Comparison of ENCODE assay signal across 1 cellular context in the genomic region with DNA sequence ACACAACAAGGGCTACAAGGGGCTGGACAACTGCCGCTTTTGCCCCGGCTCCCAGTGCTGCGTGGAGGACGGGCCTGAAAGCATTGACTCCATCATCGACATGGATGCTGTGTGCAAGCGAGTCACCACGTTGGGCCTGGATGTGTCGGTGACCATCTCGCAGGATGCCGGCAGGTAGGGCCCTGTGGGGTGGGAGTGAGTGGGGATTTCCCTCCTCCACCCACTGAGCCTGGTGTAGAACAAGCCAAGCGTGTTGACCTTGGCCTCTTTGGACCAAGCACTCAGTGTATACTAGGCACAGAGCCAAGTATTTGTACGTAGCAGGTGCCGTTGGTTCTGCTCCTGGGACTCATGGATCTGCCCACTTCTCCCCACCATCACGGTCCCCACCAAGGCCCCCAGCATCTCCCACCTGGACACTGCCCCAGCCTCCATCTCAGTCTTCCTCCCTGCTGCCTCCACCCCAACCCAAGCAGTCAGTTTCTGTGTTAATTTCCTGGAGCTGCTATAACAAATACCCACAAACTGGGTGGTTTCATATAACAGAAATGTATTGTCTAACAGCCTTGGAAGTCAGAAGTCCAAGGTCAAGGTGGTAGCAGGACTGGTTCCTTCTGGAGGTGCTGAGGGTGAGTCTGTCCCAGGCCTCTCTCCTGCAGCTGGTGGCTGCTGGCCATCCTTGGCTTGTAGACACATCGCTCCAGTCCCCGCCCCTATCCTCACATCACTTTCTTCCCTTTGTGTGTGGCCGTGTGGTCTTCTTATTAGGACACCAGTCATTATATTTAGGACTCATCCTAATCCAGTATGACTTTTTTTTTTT.
TF ChIP-seq lines count a peak whose summit lies in the region.

No MANE protein-coding gene starts in this region.

TF ChIP-seq in HepG2, 621 proteins besides CTCF, POLR2A, EP300 and RAD21 (continued from another document and continues in another):
- no peak for TF ChIP-seq RERE (CRISPR knock-in tag; IDR thresholded peaks at IDR 0.05; ENCODE audit: low read depth)
- no peak for TF ChIP-seq SIN3A (IDR thresholded peaks at IDR 0.05; ENCODE audit: borderline replicate concordance, low read depth, low read length)
- no peak for TF ChIP-seq TSC22D2 (CRISPR knock-in tag; IDR thresholded peaks at IDR 0.05; ENCODE audit: borderline replicate concordance)
- no peak for TF ChIP-seq MLX (CRISPR knock-in tag; IDR thresholded peaks at IDR 0.05)
- TF ChIP-seq ZNF816 (CRISPR knock-in tag; IDR thresholded peaks at IDR 0.05; ENCODE audit: borderline replicate concordance) = no peak
- no peak for TF ChIP-seq ZFP1 (CRISPR knock-in tag; IDR thresholded peaks at IDR 0.05)
- TF ChIP-seq ZNF562 (CRISPR knock-in tag; IDR thresholded peaks at IDR 0.05; ENCODE audit: borderline replicate concordance) = no peak
- no peak for TF ChIP-seq ZBTB46 (CRISPR knock-in tag; IDR thresholded peaks at IDR 0.05; ENCODE audit: borderline replicate concordance)
- no peak; the same call in 1 of the 2 replicates for TF ChIP-seq ZNF431 (CRISPR knock-in tag; IDR thresholded peaks at IDR 0.05; ENCODE audit: borderline replicate concordance, low read depth)
- TF ChIP-seq ZNF644 (CRISPR knock-in tag; IDR thresholded peaks at IDR 0.05; ENCODE audit: low read depth) = peak; percentile 14; the same call in 1 of the 2 replicates
- TF ChIP-seq ZNF598 (CRISPR knock-in tag; IDR thresholded peaks at IDR 0.05; ENCODE audit: borderline replicate concordance) = no peak
- TF ChIP-seq, protein P1, sequence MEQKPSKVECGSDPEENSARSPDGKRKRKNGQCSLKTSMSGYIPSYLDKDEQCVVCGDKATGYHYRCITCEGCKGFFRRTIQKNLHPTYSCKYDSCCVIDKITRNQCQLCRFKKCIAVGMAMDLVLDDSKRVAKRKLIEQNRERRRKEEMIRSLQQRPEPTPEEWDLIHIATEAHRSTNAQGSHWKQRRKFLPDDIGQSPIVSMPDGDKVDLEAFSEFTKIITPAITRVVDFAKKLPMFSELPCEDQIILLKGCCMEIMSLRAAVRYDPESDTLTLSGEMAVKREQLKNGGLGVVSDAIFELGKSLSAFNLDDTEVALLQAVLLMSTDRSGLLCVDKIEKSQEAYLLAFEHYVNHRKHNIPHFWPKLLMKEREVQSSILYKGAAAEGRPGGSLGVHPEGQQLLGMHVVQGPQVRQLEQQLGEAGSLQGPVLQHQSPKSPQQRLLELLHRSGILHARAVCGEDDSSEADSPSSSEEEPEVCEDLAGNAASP (CRISPR knock-in tag; IDR thresholded peaks at IDR 0.05; ENCODE audit: borderline replicate concordance) = peak; percentile 43; the same call in 1 of the 2 replicates
- TF ChIP-seq, protein P2, sequence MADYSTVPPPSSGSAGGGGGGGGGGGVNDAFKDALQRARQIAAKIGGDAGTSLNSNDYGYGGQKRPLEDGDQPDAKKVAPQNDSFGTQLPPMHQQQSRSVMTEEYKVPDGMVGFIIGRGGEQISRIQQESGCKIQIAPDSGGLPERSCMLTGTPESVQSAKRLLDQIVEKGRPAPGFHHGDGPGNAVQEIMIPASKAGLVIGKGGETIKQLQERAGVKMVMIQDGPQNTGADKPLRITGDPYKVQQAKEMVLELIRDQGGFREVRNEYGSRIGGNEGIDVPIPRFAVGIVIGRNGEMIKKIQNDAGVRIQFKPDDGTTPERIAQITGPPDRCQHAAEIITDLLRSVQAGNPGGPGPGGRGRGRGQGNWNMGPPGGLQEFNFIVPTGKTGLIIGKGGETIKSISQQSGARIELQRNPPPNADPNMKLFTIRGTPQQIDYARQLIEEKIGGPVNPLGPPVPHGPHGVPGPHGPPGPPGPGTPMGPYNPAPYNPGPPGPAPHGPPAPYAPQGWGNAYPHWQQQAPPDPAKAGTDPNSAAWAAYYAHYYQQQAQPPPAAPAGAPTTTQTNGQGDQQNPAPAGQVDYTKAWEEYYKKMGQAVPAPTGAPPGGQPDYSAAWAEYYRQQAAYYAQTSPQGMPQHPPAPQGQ (CRISPR knock-in tag; IDR thresholded peaks at IDR 0.05; ENCODE audit: borderline replicate concordance) = no peak
- no peak for TF ChIP-seq CBFB (CRISPR knock-in tag; IDR thresholded peaks at IDR 0.05)
- peak in 1 of 2 experiments; percentile 41; a peak in 1 of 4 replicates for TF ChIP-seq NR2F1 (CRISPR knock-in tag; IDR thresholded peaks at IDR 0.05)
- TF ChIP-seq NR2F2 (IDR thresholded peaks at IDR 0.05; ENCODE audit: borderline replicate concordance, low read depth) = no peak
- TF ChIP-seq FOXK2 (IDR thresholded peaks at IDR 0.05) = no peak
- TF ChIP-seq ZNF800 (CRISPR knock-in tag; IDR thresholded peaks at IDR 0.05) = no peak
- TF ChIP-seq ZNF407 (CRISPR knock-in tag; IDR thresholded peaks at IDR 0.05; ENCODE audit: not compliant biosample characterization) = no peak
- TF ChIP-seq HIVEP1 (CRISPR knock-in tag; IDR thresholded peaks at IDR 0.05) = peak; percentile 87
- no peak for TF ChIP-seq ZFP90 (CRISPR knock-in tag; IDR thresholded peaks at IDR 0.05; ENCODE audit: borderline replicate concordance)
- TF ChIP-seq ZFAT (CRISPR knock-in tag; conservative IDR thresholded peaks at IDR 0.05) = no peak
- no peak for TF ChIP-seq SRSF1 (optimal IDR thresholded peaks at IDR 0.05; ENCODE audit: low read depth, low read length)
- no peak for TF ChIP-seq ZNF709 (CRISPR knock-in tag; IDR thresholded peaks at IDR 0.05)
- TF ChIP-seq KDM5B (CRISPR knock-in tag; IDR thresholded peaks at IDR 0.05; ENCODE audit: borderline replicate concordance) = no peak
- TF ChIP-seq REL (CRISPR knock-in tag; conservative IDR thresholded peaks at IDR 0.05) = no peak
- TF ChIP-seq ZNF777 (CRISPR knock-in tag; IDR thresholded peaks at IDR 0.05) = no peak
